7 cellular contexts compared by ENCODE assay signal in genomic region chr19:3342962-3343361, GRCh38. TPM values are rescaled to one million over a fixed set of nuclear protein-coding genes. Genes with fewer than 3 reads are reported as not detected.
DNase-seq lines count a peak whose midpoint lies in the region; ATAC-seq and TF ChIP-seq lines count a peak whose summit lies in the region.
"Not testable (repeated sequence)": the region's sequence is repeated elsewhere in the genome, so short reads cannot be mapped to it uniquely, and the experiment has no call there.

No MANE protein-coding gene starts in this region.

- H3K4me1 ChIP-seq in HCT116 (ENCODE audit: control insufficient read depth in 1 of 2, insufficient read depth in 2 of 2, low read length in 2 of 2) (peaks cover 3 to 13% of the 10 kb centered on the region in 2 experiments), adipocyte (ENCODE audit: control insufficient read depth, insufficient read depth, low read length) (peaks cover 34% of the 10 kb centered on the region), esophagus (ENCODE audit: control insufficient read depth in 2 of 2, insufficient read depth in 2 of 2, low read length in 1 of 2) (peaks cover 7 to 17% of the 10 kb centered on the region in 2 donors), left ventricle myocardium inferior (peaks cover 41% of the 10 kb centered on the region), mucosa of rectum (ENCODE audit: control insufficient read depth in 2 of 2, insufficient read depth in 2 of 2, low read length in 2 of 2) (peaks cover 16 to 26% of the 10 kb centered on the region in 2 donors), gastrocnemius medialis (peaks cover 20 to 26% of the 10 kb centered on the region in 2 donors), thyroid gland (peaks cover 51 to 60% of the 10 kb centered on the region in 2 donors)

- WGBS in esophagus, 2 donors = 81 to 88% methylated on average over 9 of the region's 9 CpGs
- WGBS in thyroid gland, 2 donors = 78 to 89% methylated on average over 9 of the region's 9 CpGs

- TF ChIP-seq CTCF in HCT116 (IDR thresholded peaks at IDR 0.05 in 2 of 3, conservative IDR thresholded peaks at IDR 0.05 in 1 of 3; ENCODE audit: borderline replicate concordance in 1 of 3, insufficient read depth in 1 of 3, low read depth in 2 of 3, low read length in 2 of 3); left ventricle myocardium inferior (IDR thresholded peaks at IDR 0.05; ENCODE audit: borderline replicate concordance); gastrocnemius medialis (IDR thresholded peaks at IDR 0.05 in 4 of 5, conservative IDR thresholded peaks at IDR 0.05 in 1 of 5); thyroid gland (IDR thresholded peaks at IDR 0.05): not testable (repeated sequence)

- H3K27me3 ChIP-seq in HCT116 (ENCODE audit: insufficient read depth, low read length); adipocyte (replicated peaks; ENCODE audit: control insufficient read depth, insufficient read depth, low read length); esophagus (ENCODE audit: control insufficient read depth in 1 of 2, insufficient read depth in 2 of 2, low read length in 2 of 2); left ventricle myocardium inferior (ENCODE audit: low read depth); mucosa of rectum (ENCODE audit: control insufficient read depth in 2 of 2, insufficient read depth in 2 of 2, low read length in 2 of 2); gastrocnemius medialis; thyroid gland: not testable (repeated sequence)

- not testable (repeated sequence) for H2AFZ ChIP-seq in HCT116 (ENCODE audit: low read depth, low read length, poor library complexity, severe bottlenecking)

- peak overlapping the region; percentile 99; the same call in 1 of the 2 replicates for H3K4me2 ChIP-seq in HCT116 (ENCODE audit: low read length)

- BruUV-seq in HCT116 (replicated peaks; lab: Mats Ljungman, UMichigan) = not testable (repeated sequence)

- not testable (repeated sequence) for TF ChIP-seq POLR2A in HCT116 (IDR thresholded peaks at IDR 0.05; ENCODE audit: borderline replicate concordance, extremely low read depth, insufficient read depth, insufficient read length); gastrocnemius medialis (IDR thresholded peaks at IDR 0.05); thyroid gland (IDR thresholded peaks at IDR 0.05)

- H3K9me3 ChIP-seq in HCT116 (ENCODE audit: control insufficient read depth in 1 of 2, insufficient read depth in 1 of 2, low read depth in 1 of 2, low read length in 2 of 2); adipocyte (ENCODE audit: control insufficient read depth, low read length); esophagus (ENCODE audit: control insufficient read depth in 2 of 2, insufficient read depth in 1 of 2, low read depth in 1 of 2, low read length in 1 of 2); left ventricle myocardium inferior (replicated peaks); mucosa of rectum (ENCODE audit: control insufficient read depth in 2 of 2, low read length in 2 of 2); gastrocnemius medialis; thyroid gland: not testable (repeated sequence)

- DNase-seq in HCT116 (ENCODE audit: low read depth, low spot score); adipocyte (ENCODE audit: low read depth); left ventricle myocardium inferior; gastrocnemius medialis; thyroid gland: not testable (repeated sequence)

- not testable (repeated sequence) for H3K36me3 ChIP-seq in HCT116 (ENCODE audit: control insufficient read depth in 1 of 2, insufficient read depth in 2 of 2, low read length in 2 of 2); adipocyte (ENCODE audit: control insufficient read depth, insufficient read depth, low read length, severe bottlenecking); esophagus (ENCODE audit: control insufficient read depth in 2 of 2, insufficient read depth in 2 of 2, low read length in 1 of 2); left ventricle myocardium inferior; mucosa of rectum (ENCODE audit: control insufficient read depth in 2 of 2, insufficient read depth in 2 of 2, low read length in 2 of 2); gastrocnemius medialis; thyroid gland

- CTCF ChIA-PET in HCT116 (lab: Charles Lee) = interaction anchor here (1.5 kb wide), 1 partner anchor 86 kb away, joined by 5 read pairs; no protein-coding TSS in a partner anchor

- H3K9ac ChIP-seq in HCT116 (ENCODE audit: low read length) = not testable (repeated sequence)
- peak overlapping the region; percentile 78 for H3K9ac ChIP-seq in adipocyte (ENCODE audit: low read length)
- peak overlapping the region in 1 of 2 donors; percentile 17 for H3K9ac ChIP-seq in mucosa of rectum (ENCODE audit: low read depth in 1 of 2, low read length in 2 of 2)

- intact Hi-C loops in HCT116 (cut with micrococcal nuclease); left ventricle myocardium inferior (cut with micrococcal nuclease); gastrocnemius medialis (cut with DNase I; ENCODE audit: low total_unique reads); thyroid gland (cut with DNase I): not testable (repeated sequence)

- in situ Hi-C loops in gastrocnemius medialis (cut with MboI; ENCODE audit: low sequenced_read_pairs in 4 of 4) = loop anchor here in 1 of 4 donors (5.0 kb wide), 1 partner anchor 89 kb away; no protein-coding TSS in a partner anchor

- H3K4me3 ChIP-seq in HCT116 (replicated peaks in 1 of 2; ENCODE audit: low read depth in 1 of 2, low read length in 2 of 2); esophagus (ENCODE audit: low read depth in 1 of 2, low read length in 2 of 2); left ventricle myocardium inferior; mucosa of rectum (ENCODE audit: low read length in 2 of 2); gastrocnemius medialis; thyroid gland (replicated peaks in 1 of 3): not testable (repeated sequence)
- peak overlapping the region; percentile 35 for H3K4me3 ChIP-seq in adipocyte (ENCODE audit: low read length)

- ATAC-seq in HCT116, gastrocnemius medialis: not testable (repeated sequence)

- not testable (repeated sequence) for TF ChIP-seq RAD21 in HCT116 (IDR thresholded peaks at IDR 0.05; ENCODE audit: low read depth)

- H3K79me2 ChIP-seq in HCT116 (ENCODE audit: insufficient read depth, low read length) = not testable (repeated sequence)

- POLR2A ChIA-PET in HCT116 (lab: Charles Lee) = interaction anchor here (0.8 kb wide), 1 partner anchor 89 kb away, joined by 3 read pairs; no protein-coding TSS in a partner anchor

- H3K9me2 ChIP-seq in HCT116 (ENCODE audit: insufficient read depth) = not testable (repeated sequence)

- not testable (repeated sequence) for H3K27ac ChIP-seq in HCT116 (ENCODE audit: low read depth, low read length)
- H3K27ac ChIP-seq in esophagus (ENCODE audit: low read depth in 2 of 2, low read length in 1 of 2) (peak overlapping the region; percentile 44 to 86), left ventricle myocardium inferior (replicated peaks) (peak overlapping the region; percentile 84), mucosa of rectum (ENCODE audit: low read depth in 2 of 2, low read length in 2 of 2) (peak overlapping the region; percentile 38 to 47), gastrocnemius medialis (peak overlapping the region; percentile 66 to 77 (median 72)), thyroid gland (peak overlapping the region; percentile 60 to 81 (median 70))

- RAD21 ChIA-PET in HCT116 (lab: Charles Lee; ENCODE audit: low non-redundant PET in 1 of 2, low total read pairs in 2 of 2, uncharacterized antibody in 2 of 2, unreplicated experiment in 2 of 2) = not testable (repeated sequence)

- not testable (repeated sequence) for H4K20me1 ChIP-seq in HCT116 (ENCODE audit: insufficient read depth)

RNA-seq across cellular contexts. Expression of gene NFIC, which starts 23.4 kb away (rescaled TPM):
- total RNA-seq in HCT116 (2021; ENCODE audit: unreplicated experiment) = 116 TPM
- polyA plus RNA-seq in HCT116 (2012) = 42.8 and 55.4 TPM in 2 replicates
- polyA plus RNA-seq in esophagus = 10 to 100 TPM; 15.4 to 48.1 TPM
- 145 TPM for total RNA-seq in left ventricle myocardium inferior
- 100 to 1,000 TPM in 3 of 4 donors, 10 to 100 TPM in 1; 90.2 to 403 (median 348) TPM for total RNA-seq in gastrocnemius medialis
- total RNA-seq in thyroid gland = 100 to 1,000 TPM in 3 of 4 donors, 10 to 100 TPM in 1; 76.2 to 183 (median 132) TPM
